In genomic region chr6:32867022-32867477, GRCh38 we compare ENCODE assay signal across 13 cellular contexts. TPM values are rescaled to one million over a fixed set of nuclear protein-coding genes. Genes with fewer than 3 reads are reported as not detected.
DNase-seq lines count a peak whose midpoint lies in the region; ATAC-seq and TF ChIP-seq lines count a peak whose summit lies in the region.
"Had no signal": no experiment of that assay in that cellular context is flagged by ENCODE, and none has a peak within 500 bp of the region (broad histone marks: within the 10 kb centered on the region; RNA-seq: fewer than 3 reads in every experiment).

No MANE protein-coding gene starts in this region.

- intact Hi-C loops in Right ventricle myocardium superior (cut with DNase I), result loop anchor here (5.0 kb wide), 1 partner anchor 35 kb away; no protein-coding TSS in a partner anchor

- H3K4me3 Mint-ChIP-seq in T-helper 1 cell treated with Interleukin-12 subunit alpha and Interleukin-12 subunit beta and Interleukin-4 antibody, amounts not matched to agents 30 μg/mL and 1 μg/mL, for 36 hours, result peak overlapping the region; percentile 54
- peak overlapping the region; percentile 43 for H3K4me3 Mint-ChIP-seq in T-helper 17 cell
- peak overlapping the region in 7 of 8 donors; percentile 54 to 82 (median 65) for H3K4me3 Mint-ChIP-seq in naive B cell
- H3K4me3 Mint-ChIP-seq in endodermal cell, result no peak overlapping the region
- H3K4me3 Mint-ChIP-seq: neural progenitor cell had no signal

- H3K9me3 ChIP-seq in HEK293 (ENCODE audit: control insufficient read depth, insufficient read depth, low read depth, low read length) (no peaks in the 10 kb centered on the region), T-helper 17 cell (ENCODE audit: control insufficient read depth, low read length, poor library complexity, severe bottlenecking) (no peaks in the 10 kb centered on the region), endodermal cell (ENCODE audit: control insufficient read depth, low read length) (no peaks in the 10 kb centered on the region)

- peak overlapping the region; percentile 93 for H3K27ac Mint-ChIP-seq in T-helper 1 cell treated with Interleukin-12 subunit alpha and Interleukin-12 subunit beta and Interleukin-4 antibody, amounts not matched to agents 30 μg/mL and 1 μg/mL, for 36 hours
- H3K27ac Mint-ChIP-seq in T-helper 17 cell, result peak overlapping the region; percentile 68
- H3K27ac Mint-ChIP-seq in naive B cell, result peak overlapping the region; percentile 17 to 96 (median 88)
- no peak overlapping the region for H3K27ac Mint-ChIP-seq in endodermal cell
- H3K27ac Mint-ChIP-seq: neural progenitor cell had no signal

- peaks cover 12% of the 10 kb centered on the region for H3K36me3 Mint-ChIP-seq in T-helper 1 cell treated with Interleukin-12 subunit alpha and Interleukin-12 subunit beta and Interleukin-4 antibody, amounts not matched to agents 30 μg/mL and 1 μg/mL, for 36 hours (ENCODE audit: low read depth)
- H3K36me3 Mint-ChIP-seq in T-helper 17 cell (ENCODE audit: low read depth), result peaks cover 2% of the 10 kb centered on the region
- no peaks in the 10 kb centered on the region for H3K36me3 Mint-ChIP-seq in naive B cell
- H3K36me3 Mint-ChIP-seq in endodermal cell (ENCODE audit: low read depth), result no peaks in the 10 kb centered on the region
- H3K36me3 Mint-ChIP-seq: neural progenitor cell had no signal

- H3K27me3 ChIP-seq in endodermal cell (ENCODE audit: control insufficient read depth, insufficient read depth, low read length, poor library complexity, severe bottlenecking), result peaks cover 49% of the 10 kb centered on the region

- H3K27me3 Mint-ChIP-seq in T-helper 1 cell treated with Interleukin-12 subunit alpha and Interleukin-12 subunit beta and Interleukin-4 antibody, amounts not matched to agents 30 μg/mL and 1 μg/mL, for 36 hours (ENCODE audit: low read depth), result peaks cover 8% of the 10 kb centered on the region
- H3K27me3 Mint-ChIP-seq in T-helper 17 cell, result no peaks in the 10 kb centered on the region
- H3K27me3 Mint-ChIP-seq in naive B cell, result no peaks in the 10 kb centered on the region
- peaks cover 38% of the 10 kb centered on the region for H3K27me3 Mint-ChIP-seq in endodermal cell (ENCODE audit: insufficient read depth)

- H3K27ac ChIP-seq in HEK293 (ENCODE audit: extremely low read depth, low read depth, low read length) (no peak overlapping the region), endodermal cell (ENCODE audit: low read depth, low read length) (no peak overlapping the region)
- H3K27ac ChIP-seq: neural progenitor cell had no signal

- no peaks in the 10 kb centered on the region for H3K36me3 ChIP-seq in HEK293 (ENCODE audit: control insufficient read depth in 2 of 2, insufficient read depth in 1 of 2, low read length in 2 of 2)
- H3K36me3 ChIP-seq in endodermal cell (ENCODE audit: control insufficient read depth, insufficient read depth, low read length), result no peaks in the 10 kb centered on the region
- H3K36me3 ChIP-seq: neural progenitor cell had no signal

- DNase-seq in T-helper 1 cell, result no peak
- DNase-seq in T-helper 17 cell, result no peak
- peak; percentile 37 for DNase-seq in naive B cell
- no peak for DNase-seq in endodermal cell
- no peak for DNase-seq in Right ventricle myocardium superior
- DNase-seq: kidney, NCI-H2227 treated with DMSO at 0.1 percent for 48 hours had no signal

- WGBS in endodermal cell (ENCODE audit: insufficient coverage in 1 of 2, insufficient read length in 1 of 2), 2 experiments, result 63 to 79% methylated on average over 1 to 3 of the region's 3 CpGs

- H3K9ac ChIP-seq in endodermal cell (ENCODE audit: extremely low read depth, low read length, poor library complexity, severe bottlenecking), result no peak overlapping the region
- H3K9ac ChIP-seq: neural progenitor cell had no signal

- H3K9me3 Mint-ChIP-seq in T-helper 1 cell treated with Interleukin-12 subunit alpha and Interleukin-12 subunit beta and Interleukin-4 antibody, amounts not matched to agents 30 μg/mL and 1 μg/mL, for 36 hours, result no peaks in the 10 kb centered on the region
- H3K9me3 Mint-ChIP-seq in naive B cell (peaks cover 0 to 3% (median 0%) of the 10 kb centered on the region in 7 donors), endodermal cell (no peaks in the 10 kb centered on the region)
- H3K9me3 Mint-ChIP-seq: neural progenitor cell had no signal

- TF ChIP-seq CTCF in HEK293 (tag by site-specific recombination; IDR thresholded peaks at IDR 0.05) (no peak), endodermal cell (conservative IDR thresholded peaks at IDR 0.05) (no peak)

- POLR2A ChIA-PET in HEK293 (lab: Yijun Ruan, JAX), result interaction anchor here (0.7 to 3.0 kb wide), 2 partner anchors 29 to 105 kb away, joined by 6 to 12 read pairs; partner anchors contain the start of gene TAP2

- H3K4me3 ChIP-seq in HEK293 (ENCODE audit: low read depth, low read length), result no peak overlapping the region
- no peak overlapping the region for H3K4me3 ChIP-seq in endodermal cell (ENCODE audit: low read length)
- H3K4me3 ChIP-seq: neural progenitor cell had no signal

- H3K4me1 Mint-ChIP-seq in T-helper 1 cell treated with Interleukin-12 subunit alpha and Interleukin-12 subunit beta and Interleukin-4 antibody, amounts not matched to agents 30 μg/mL and 1 μg/mL, for 36 hours (ENCODE audit: low read depth), result peaks cover 35% of the 10 kb centered on the region
- H3K4me1 Mint-ChIP-seq in T-helper 17 cell, result peaks cover 19% of the 10 kb centered on the region
- H3K4me1 Mint-ChIP-seq in naive B cell, result peaks cover 27 to 37% (median 33%) of the 10 kb centered on the region in 3 donors
- H3K4me1 Mint-ChIP-seq in endodermal cell, result no peaks in the 10 kb centered on the region
- H3K4me1 Mint-ChIP-seq: neural progenitor cell had no signal

- CTCF ChIA-PET in HEK293 (lab: Yijun Ruan, JAX), result interaction anchor here (0.6 to 10.5 kb wide), 29 partner anchors 10 to 1570 kb away, joined by 3 to 355 read pairs (median 14); partner anchors contain the start of genes PSMB8, PSMB9, TAP1 and TAP2

- H3K4me1 ChIP-seq in HEK293 (ENCODE audit: control insufficient read depth, insufficient read depth, low read length), result 0 out of 2 replicates have a peak, but pooled peaks cover 3% of the 10 kb centered on the region
- no peaks in the 10 kb centered on the region for H3K4me1 ChIP-seq in endodermal cell (ENCODE audit: control insufficient read depth, insufficient read depth, low read length)
- H3K4me1 ChIP-seq: neural progenitor cell had no signal

- ATAC-seq in T-helper 17 cell, result peak; percentile 65
- ATAC-seq in naive B cell (ENCODE audit: low read depth in 2 of 2), result peak; percentile 66 to 67
- ATAC-seq in GM21825 (IDR thresholded peaks at IDR 0.05; ENCODE audit: unreplicated experiment), result no peak
- ATAC-seq in Right ventricle myocardium superior (ENCODE audit: poor library complexity), result no peak
- ATAC-seq: HepG2 had no signal

TF ChIP-seq in HEK293, 187 proteins besides CTCF, POLR2A, EP300 and RAD21 (continues in another document):
- TF ChIP-seq ZNF146 (tag by site-specific recombination; IDR thresholded peaks at IDR 0.05) (no peak), ZNF670 (tag by site-specific recombination; IDR thresholded peaks at IDR 0.05; ENCODE audit: low read depth) (no peak), ZNF362 (tag by site-specific recombination; IDR thresholded peaks at IDR 0.05) (no peak), WT1 (tag by site-specific recombination; IDR thresholded peaks at IDR 0.05) (no peak)

RNA-seq across cellular contexts. Expression of gene PSMB9, which starts 13.1 kb away (rescaled TPM):
- 100 to 1,000 TPM in 1 of 2 donors, 10 to 100 TPM in 1; 70.5 to 121 TPM for total RNA-seq in T-helper 17 cell
- 100 to 1,000 TPM; 347 to 677 (median 445) TPM for polyA plus RNA-seq in naive B cell (ENCODE audit: low read depth in 6 of 6)
- total RNA-seq in endodermal cell, result not detected
- polyA plus RNA-seq in endodermal cell (2013, experiment 1 of 2), result not detected
- polyA plus RNA-seq in endodermal cell (2013, experiment 2 of 2), result not detected
- 12.6 TPM for total RNA-seq in Right ventricle myocardium superior

RNA-seq across cellular contexts. Expression of gene TAP1, which starts 13.5 kb away (rescaled TPM):
- 100 to 1,000 TPM; 119 to 125 TPM for total RNA-seq in T-helper 17 cell
- 100 to 1,000 TPM; 106 to 215 (median 145) TPM for polyA plus RNA-seq in naive B cell (ENCODE audit: low read depth in 6 of 6)
- 1 to 10 TPM; 2.0 to 2.6 TPM for total RNA-seq in endodermal cell
- polyA plus RNA-seq in endodermal cell (2013, experiment 1 of 2), result 1.3 TPM
- 1.2 TPM for polyA plus RNA-seq in endodermal cell (2013, experiment 2 of 2)
- 14.9 TPM for total RNA-seq in Right ventricle myocardium superior

RNA-seq across cellular contexts. Expression of gene PSMB8, which starts 23.2 kb away (rescaled TPM):
- total RNA-seq in T-helper 17 cell, result 100 to 1,000 TPM; 131 to 139 TPM
- polyA plus RNA-seq in naive B cell (ENCODE audit: low read depth in 6 of 6), result 100 to 1,000 TPM; 297 to 462 (median 380) TPM
- total RNA-seq in endodermal cell, result 1 to 10 TPM in 1 of 2 donors, under 1 TPM in 1; 0.93 to 3.1 TPM
- polyA plus RNA-seq in endodermal cell (2013, experiment 1 of 2), result 0.64 TPM
- polyA plus RNA-seq in endodermal cell (2013, experiment 2 of 2), result 0.50 TPM
- total RNA-seq in Right ventricle myocardium superior, result 16.7 TPM

RNA-seq across cellular contexts. Expression of gene TAP2, which starts 28.5 kb away (rescaled TPM):
- total RNA-seq in T-helper 17 cell (100 to 1,000 TPM in 1 of 2 donors, 10 to 100 TPM in 1; 92.6 to 103 TPM), endodermal cell (1 to 10 TPM; 3.4 to 6.6 TPM), Right ventricle myocardium superior (19.3 TPM)
- polyA plus RNA-seq in naive B cell (ENCODE audit: low read depth in 6 of 6), result 10 to 100 TPM; 18.2 to 33.0 (median 25.4) TPM
- 2.6 TPM for polyA plus RNA-seq in endodermal cell (2013, experiment 1 of 2)
- polyA plus RNA-seq in endodermal cell (2013, experiment 2 of 2), result 1.0 TPM

RNA-seq across cellular contexts. Expression of gene HLA-DOB, which starts 50.2 kb away (rescaled TPM):
- 1 to 10 TPM; 2.3 to 6.6 TPM for total RNA-seq in T-helper 17 cell
- polyA plus RNA-seq in naive B cell (ENCODE audit: low read depth in 6 of 6), result 1,000 to 10,000 TPM in 1 of 6 donors, 100 to 1,000 TPM in 5; 669 to 1,199 (median 837) TPM
- total RNA-seq in endodermal cell, result not detected
- polyA plus RNA-seq in endodermal cell (2013, experiment 1 of 2), result not detected
- not detected for polyA plus RNA-seq in endodermal cell (2013, experiment 2 of 2)
- total RNA-seq in Right ventricle myocardium superior, result not detected
- total RNA-seq: HepG2, SK-MEL-5 had no signal
- polyA plus RNA-seq: HepG2 had no signal

Comparison
In these comparisons a context has a peak if more than half of its experiments do, and no peak if none do; other contexts are left out.
1. ATAC-seq: peak in T-helper 17 cell (single experiment) and naive B cell (2 of 2); none in GM21825 (single experiment) and Right ventricle myocardium superior (single experiment).
2. RNA of gene PSMB9, which starts 13.1 kb away (total RNA-seq): 70.5 to 121 TPM in T-helper 17 cell and 12.6 TPM in Right ventricle myocardium superior (single experiment); not detected in endodermal cell; every median in the first group is over 10 times any median in the second.